Comparison of ENCODE assay signal across 15 cellular contexts in genomic region chr7:41701068-41701467, GRCh38. TPM values are rescaled to one million over a fixed set of nuclear protein-coding genes. Genes with fewer than 3 reads are reported as not detected.
DNase-seq lines count a peak whose midpoint lies in the region; ATAC-seq, FAIRE-seq and TF ChIP-seq lines count a peak whose summit lies in the region.
"Had no signal": no experiment of that assay in that cellular context is flagged by ENCODE, and none has a peak within 500 bp of the region (broad histone marks: within the 10 kb centered on the region; RNA-seq: fewer than 3 reads in every experiment).

No MANE protein-coding gene starts in this region.

- ATAC-seq in thoracic aorta (ENCODE audit: insufficient number of reproducible peaks, low FRiP score, low read depth): no peak
- no peak for ATAC-seq in GM18861 (IDR thresholded peaks at IDR 0.05; ENCODE audit: unreplicated experiment)
- no peak for ATAC-seq in HG02588 (IDR thresholded peaks at IDR 0.05; ENCODE audit: unreplicated experiment)
- no peak for ATAC-seq in natural killer cell
- ATAC-seq: HCT116 had no signal

- DNase-seq in coronary artery (ENCODE audit: low spot score) (no peak), keratinocyte (ENCODE audit: low read depth, low spot score) (no peak), thoracic aorta (ENCODE audit: low spot score) (no peak), natural killer cell (no peak), COLO668 (lab: John Stamatoyannopoulos, UW; ENCODE audit: unreplicated experiment) (no peak)
- DNase-seq: Caco-2; effector CD4-positive, alpha-beta T cell; NCI-H2171 treated with DMSO at 0.1 percent for 48 hours had no signal

- no peaks in the 10 kb centered on the region for H3K36me3 Mint-ChIP-seq in natural killer cell
- H3K36me3 Mint-ChIP-seq: activated naive CD4-positive, alpha-beta T cell treated with anti-CD3 and anti-CD28 coated beads, Interleukin-2, amount 50 U/mL, for 24 hours had no signal

- intact Hi-C loops in natural killer cell (cut with micrococcal nuclease): loop anchor here (10.0 kb wide), 1 partner anchor 194 kb away; no protein-coding TSS in a partner anchor

- no peak for TF ChIP-seq CTCF in Loucy (conservative IDR thresholded peaks at IDR 0.05; ENCODE audit: low read length)
- TF ChIP-seq CTCF in coronary artery (IDR thresholded peaks at IDR 0.05): no peak
- TF ChIP-seq CTCF in keratinocyte (optimal IDR thresholded peaks at IDR 0.05 in 1 of 3, IDR thresholded peaks at IDR 0.05 in 1 of 3, conservative IDR thresholded peaks at IDR 0.05 in 1 of 3; ENCODE audit: extremely low read depth in 1 of 3, insufficient read depth in 2 of 3, low read length in 3 of 3): no peak
- TF ChIP-seq CTCF in thoracic aorta (IDR thresholded peaks at IDR 0.05): no peak
- TF ChIP-seq CTCF in natural killer cell (IDR thresholded peaks at IDR 0.05): no peak

- H3K4me1 ChIP-seq in Loucy (ENCODE audit: insufficient read depth, low read length, poor library complexity, severe bottlenecking) (no peaks in the 10 kb centered on the region), keratinocyte (ENCODE audit: control insufficient read depth, extremely low read depth, insufficient read depth, low read length) (peaks cover 38% of the 10 kb centered on the region), thoracic aorta (ENCODE audit: control insufficient read depth in 1 of 2, low read depth in 2 of 2) (peaks cover 12 to 55% of the 10 kb centered on the region in 2 donors)
- H3K4me1 ChIP-seq: Caco-2 had no signal

- H3K4me3 ChIP-seq in Loucy (ENCODE audit: low read length, poor library complexity, severe bottlenecking) (no peak overlapping the region), coronary artery (peak overlapping the region; percentile 82), keratinocyte (ENCODE audit: control insufficient read depth in 2 of 3, extremely low read depth in 1 of 3, insufficient read depth in 2 of 3, low read depth in 1 of 3, low read length in 3 of 3) (peak overlapping the region; percentile 51 to 86 (median 83)), thoracic aorta (peak overlapping the region; percentile 72)

- H3K4me1 Mint-ChIP-seq in natural killer cell: peaks cover 19 to 26% of the 10 kb centered on the region in 2 donors

- no peak overlapping the region for H3K27ac Mint-ChIP-seq in natural killer cell
- H3K27ac Mint-ChIP-seq: activated naive CD4-positive, alpha-beta T cell treated with anti-CD3 and anti-CD28 coated beads, Interleukin-2, amount 50 U/mL, for 24 hours; stimulated activated naive CD8-positive, alpha-beta T cell treated with anti-CD3 and anti-CD28 coated beads, Interleukin-15, Interleukin-2, amounts not matched to agents 100 ng/mL and 50 ng/mL, for 24 hours had no signal

- H2AFZ ChIP-seq in Loucy (ENCODE audit: low read length) (0 out of 2 replicates have a peak overlapping the region, but pooled peaks have one; percentile 32), keratinocyte (ENCODE audit: control insufficient read depth, low read length) (no peak overlapping the region)

- H3K27ac ChIP-seq in coronary artery: peak overlapping the region; percentile 90 to 94
- peak overlapping the region; percentile 90 for H3K27ac ChIP-seq in keratinocyte (ENCODE audit: control insufficient read depth, insufficient read depth, low read length)
- H3K27ac ChIP-seq in thoracic aorta: peak overlapping the region; percentile 86 to 88

- no peaks in the 10 kb centered on the region for H3K9me1 ChIP-seq in keratinocyte (ENCODE audit: control insufficient read depth, extremely low read depth, insufficient read depth, low read length)

- H3K36me3 ChIP-seq in Loucy (ENCODE audit: insufficient read depth, low read length) (no peaks in the 10 kb centered on the region), keratinocyte (ENCODE audit: control insufficient read depth in 2 of 2, extremely low read depth in 1 of 2, insufficient read depth in 2 of 2, low read length in 2 of 2) (peaks cover 2 to 9% of the 10 kb centered on the region in 2 experiments), thoracic aorta (no peaks in the 10 kb centered on the region)

- H3F3A ChIP-seq in Loucy (ENCODE audit: low read depth): no peaks in the 10 kb centered on the region

- H3K4me2 ChIP-seq in Loucy (ENCODE audit: low read depth, low read length, poor library complexity, severe bottlenecking): no peak overlapping the region
- peak overlapping the region; percentile 84 for H3K4me2 ChIP-seq in keratinocyte (ENCODE audit: control insufficient read depth, extremely low read depth, insufficient read depth, low read depth, low read length)

- H4K20me1 ChIP-seq in Loucy (ENCODE audit: insufficient read depth, low read length, poor library complexity, severe bottlenecking): no peaks in the 10 kb centered on the region
- H4K20me1 ChIP-seq in keratinocyte (ENCODE audit: control insufficient read depth, extremely low read depth, insufficient read depth, low read length): no peaks in the 10 kb centered on the region

- H3K9me3 ChIP-seq in Loucy (ENCODE audit: insufficient read depth, low read depth, low read length): no peaks in the 10 kb centered on the region
- no peaks in the 10 kb centered on the region for H3K9me3 ChIP-seq in keratinocyte (ENCODE audit: control insufficient read depth, low read depth, low read length)
- no peaks in the 10 kb centered on the region for H3K9me3 ChIP-seq in thoracic aorta
- H3K9me3 ChIP-seq: Caco-2 had no signal

- dilution Hi-C loops in keratinocyte (cut with MboI; ENCODE audit: extremely low pct_ligation_motif_present, low sequenced_read_pairs): no loop called here

- no peak for FAIRE-seq in keratinocyte (lab: Jason Lieb, UNC)
- FAIRE-seq: RCC 7860 had no signal

- H3K27me3 Mint-ChIP-seq in natural killer cell (ENCODE audit: low read depth in 2 of 2): peaks cover 34 to 62% of the 10 kb centered on the region in 2 donors

- H3K79me2 ChIP-seq in Loucy (ENCODE audit: insufficient read depth, low read length) (no peaks in the 10 kb centered on the region), keratinocyte (ENCODE audit: control insufficient read depth, insufficient read depth, low read length) (peaks cover 69% of the 10 kb centered on the region)

- H3K9ac ChIP-seq in Loucy (ENCODE audit: low read depth, low read length, poor library complexity, severe bottlenecking): no peak overlapping the region
- peak overlapping the region; percentile 93 for H3K9ac ChIP-seq in keratinocyte (ENCODE audit: control insufficient read depth, extremely low read depth, insufficient read depth, low read length)

- H3K9me3 Mint-ChIP-seq in natural killer cell: no peaks in the 10 kb centered on the region
- H3K9me3 Mint-ChIP-seq: activated naive CD4-positive, alpha-beta T cell treated with anti-CD3 and anti-CD28 coated beads, Interleukin-2, amount 50 U/mL, for 24 hours; stimulated activated naive CD8-positive, alpha-beta T cell treated with anti-CD3 and anti-CD28 coated beads, Interleukin-15, Interleukin-2, amounts not matched to agents 100 ng/mL and 50 ng/mL, for 24 hours had no signal

- H3K9me2 ChIP-seq in Loucy (replicated peaks; ENCODE audit: low read depth, low read length): no peaks in the 10 kb centered on the region

- H3K4me3 Mint-ChIP-seq in natural killer cell: no peak overlapping the region
- H3K4me3 Mint-ChIP-seq: activated naive CD4-positive, alpha-beta T cell treated with anti-CD3 and anti-CD28 coated beads, Interleukin-2, amount 50 U/mL, for 24 hours; stimulated activated naive CD8-positive, alpha-beta T cell treated with anti-CD3 and anti-CD28 coated beads, Interleukin-15, Interleukin-2, amounts not matched to agents 100 ng/mL and 50 ng/mL, for 24 hours had no signal

- no peaks in the 10 kb centered on the region for H3K27me3 ChIP-seq in Loucy (ENCODE audit: insufficient read depth, low read length, poor library complexity, severe bottlenecking)
- no peaks in the 10 kb centered on the region for H3K27me3 ChIP-seq in keratinocyte (ENCODE audit: control insufficient read depth, extremely low read depth, insufficient read depth, low read length)
- H3K27me3 ChIP-seq in thoracic aorta (replicated peaks; ENCODE audit: insufficient read depth): no peaks in the 10 kb centered on the region

RNA-seq across cellular contexts. Expression of gene INHBA, which starts 1.8 kb away (rescaled TPM):
- polyA plus RNA-seq in keratinocyte: 51.4 to 63.2 TPM (median 59.2 TPM) in 3 replicates
- polyA plus RNA-seq in keratinocyte (2011; ENCODE audit: low read depth): 79.7 TPM
- polyA plus RNA-seq in keratinocyte (2011; cell fraction: cytosol; rRNA removed): 18.4 and 20.9 TPM in 2 replicates
- polyA plus RNA-seq in keratinocyte (2011; cell fraction: nucleus; rRNA removed): 158 and 186 TPM in 2 replicates
- polyA plus RNA-seq in keratinocyte (2012; ENCODE audit: low replicate concordance): 26.5 and 79.3 TPM in 2 replicates
- 115 to 137 TPM (median 137 TPM) in 3 replicates for polyA minus RNA-seq in keratinocyte
- polyA minus RNA-seq in keratinocyte (2011; cell fraction: cytosol; rRNA and poly(A)+ RNA removed): 36.6 TPM
- polyA minus RNA-seq in keratinocyte (2011; cell fraction: nucleus; rRNA and poly(A)+ RNA removed): 98.4 and 221 TPM in 2 replicates
- total RNA-seq in thoracic aorta (10 to 100 TPM; 24.0 to 44.8 TPM), natural killer cell (under 1 TPM in 1 of 3 donors, not detected in 2; 0.65 TPM)

Comparison
In these comparisons a context has a peak if more than half of its experiments do, and no peak if none do; other contexts are left out.
1. RNA of gene INHBA, which starts 1.8 kb away (total RNA-seq): 24.0 to 44.8 TPM in thoracic aorta; 0.65 TPM in natural killer cell; every median in the first group is over 10 times any median in the second.
2. Peak in every context shown above with its lines, with median percentiles within 50 percentile points of each other: H3K27ac ChIP-seq.